1 cellular context compared by ENCODE assay signal in genomic region chr2:178193496-178193822, GRCh38.
TF ChIP-seq lines count a peak whose summit lies in the region.

No MANE protein-coding gene starts in this region.

TF ChIP-seq in HepG2, 621 proteins besides CTCF, POLR2A, EP300 and RAD21 (continued from another document and continues in another):
- TF ChIP-seq, protein P1, sequence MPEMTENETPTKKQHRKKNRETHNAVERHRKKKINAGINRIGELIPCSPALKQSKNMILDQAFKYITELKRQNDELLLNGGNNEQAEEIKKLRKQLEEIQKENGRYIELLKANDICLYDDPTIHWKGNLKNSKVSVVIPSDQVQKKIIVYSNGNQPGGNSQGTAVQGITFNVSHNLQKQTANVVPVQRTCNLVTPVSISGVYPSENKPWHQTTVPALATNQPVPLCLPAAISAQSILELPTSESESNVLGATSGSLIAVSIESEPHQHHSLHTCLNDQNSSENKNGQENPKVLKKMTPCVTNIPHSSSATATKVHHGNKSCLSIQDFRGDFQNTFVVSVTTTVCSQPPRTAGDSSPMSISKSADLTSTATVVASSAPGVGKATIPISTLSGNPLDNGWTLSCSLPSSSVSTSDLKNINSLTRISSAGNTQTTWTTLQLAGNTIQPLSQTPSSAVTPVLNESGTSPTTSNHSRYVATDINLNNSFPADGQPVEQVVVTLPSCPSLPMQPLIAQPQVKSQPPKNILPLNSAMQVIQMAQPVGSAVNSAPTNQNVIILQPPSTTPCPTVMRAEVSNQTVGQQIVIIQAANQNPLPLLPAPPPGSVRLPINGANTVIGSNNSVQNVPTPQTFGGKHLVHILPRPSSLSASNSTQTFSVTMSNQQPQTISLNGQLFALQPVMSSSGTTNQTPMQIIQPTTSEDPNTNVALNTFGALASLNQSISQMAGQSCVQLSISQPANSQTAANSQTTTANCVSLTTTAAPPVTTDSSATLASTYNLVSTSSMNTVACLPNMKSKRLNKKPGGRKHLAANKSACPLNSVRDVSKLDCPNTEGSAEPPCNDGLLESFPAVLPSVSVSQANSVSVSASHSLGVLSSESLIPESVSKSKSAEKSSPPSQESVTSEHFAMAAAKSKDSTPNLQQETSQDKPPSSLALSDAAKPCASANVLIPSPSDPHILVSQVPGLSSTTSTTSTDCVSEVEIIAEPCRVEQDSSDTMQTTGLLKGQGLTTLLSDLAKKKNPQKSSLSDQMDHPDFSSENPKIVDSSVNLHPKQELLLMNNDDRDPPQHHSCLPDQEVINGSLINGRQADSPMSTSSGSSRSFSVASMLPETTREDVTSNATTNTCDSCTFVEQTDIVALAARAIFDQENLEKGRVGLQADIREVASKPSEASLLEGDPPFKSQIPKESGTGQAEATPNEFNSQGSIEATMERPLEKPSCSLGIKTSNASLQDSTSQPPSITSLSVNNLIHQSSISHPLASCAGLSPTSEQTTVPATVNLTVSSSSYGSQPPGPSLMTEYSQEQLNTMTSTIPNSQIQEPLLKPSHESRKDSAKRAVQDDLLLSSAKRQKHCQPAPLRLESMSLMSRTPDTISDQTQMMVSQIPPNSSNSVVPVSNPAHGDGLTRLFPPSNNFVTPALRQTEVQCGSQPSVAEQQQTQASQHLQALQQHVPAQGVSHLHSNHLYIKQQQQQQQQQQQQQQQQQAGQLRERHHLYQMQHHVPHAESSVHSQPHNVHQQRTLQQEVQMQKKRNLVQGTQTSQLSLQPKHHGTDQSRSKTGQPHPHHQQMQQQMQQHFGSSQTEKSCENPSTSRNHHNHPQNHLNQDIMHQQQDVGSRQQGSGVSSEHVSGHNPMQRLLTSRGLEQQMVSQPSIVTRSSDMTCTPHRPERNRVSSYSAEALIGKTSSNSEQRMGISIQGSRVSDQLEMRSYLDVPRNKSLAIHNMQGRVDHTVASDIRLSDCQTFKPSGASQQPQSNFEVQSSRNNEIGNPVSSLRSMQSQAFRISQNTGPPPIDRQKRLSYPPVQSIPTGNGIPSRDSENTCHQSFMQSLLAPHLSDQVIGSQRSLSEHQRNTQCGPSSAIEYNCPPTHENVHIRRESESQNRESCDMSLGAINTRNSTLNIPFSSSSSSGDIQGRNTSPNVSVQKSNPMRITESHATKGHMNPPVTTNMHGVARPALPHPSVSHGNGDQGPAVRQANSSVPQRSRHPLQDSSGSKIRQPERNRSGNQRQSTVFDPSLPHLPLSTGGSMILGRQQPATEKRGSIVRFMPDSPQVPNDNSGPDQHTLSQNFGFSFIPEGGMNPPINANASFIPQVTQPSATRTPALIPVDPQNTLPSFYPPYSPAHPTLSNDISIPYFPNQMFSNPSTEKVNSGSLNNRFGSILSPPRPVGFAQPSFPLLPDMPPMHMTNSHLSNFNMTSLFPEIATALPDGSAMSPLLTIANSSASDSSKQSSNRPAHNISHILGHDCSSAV (CRISPR knock-in tag; IDR thresholded peaks at IDR 0.05; ENCODE audit: borderline replicate concordance) = no peak
- no peak for TF ChIP-seq HNRNPL (IDR thresholded peaks at IDR 0.05; ENCODE audit: low read depth, low read length)
- TF ChIP-seq LRRFIP1 (CRISPR knock-in tag; conservative IDR thresholded peaks at IDR 0.05) = no peak
- no peak for TF ChIP-seq TEAD2 (CRISPR knock-in tag; IDR thresholded peaks at IDR 0.05)
- TF ChIP-seq HMG20B (CRISPR knock-in tag; conservative IDR thresholded peaks at IDR 0.05) = peak; percentile 95
- TF ChIP-seq ELK4 (CRISPR knock-in tag; IDR thresholded peaks at IDR 0.05; ENCODE audit: borderline replicate concordance) = no peak
- TF ChIP-seq PCBP1 (IDR thresholded peaks at IDR 0.05; ENCODE audit: borderline replicate concordance, low read depth, low read length) = no peak
- no peak for TF ChIP-seq ARNTL (CRISPR knock-in tag; IDR thresholded peaks at IDR 0.05)
- TF ChIP-seq ZNF660 (CRISPR knock-in tag; IDR thresholded peaks at IDR 0.05; ENCODE audit: borderline replicate concordance, low read depth) = no peak
- TF ChIP-seq RFXANK (CRISPR knock-in tag; IDR thresholded peaks at IDR 0.05) = no peak
- peak; percentile 95 for TF ChIP-seq ZNF746 (CRISPR knock-in tag; IDR thresholded peaks at IDR 0.05)
- TF ChIP-seq RORA (CRISPR knock-in tag; IDR thresholded peaks at IDR 0.05) = no peak
- no peak for TF ChIP-seq HCFC1 (IDR thresholded peaks at IDR 0.05; ENCODE audit: low read depth, low read length)
- no peak for TF ChIP-seq ZNF550 (CRISPR knock-in tag; IDR thresholded peaks at IDR 0.05; ENCODE audit: borderline replicate concordance)
- TF ChIP-seq TSC22D2 (CRISPR knock-in tag; IDR thresholded peaks at IDR 0.05; ENCODE audit: borderline replicate concordance) = peak; percentile 24; the same call in 1 of the 2 replicates
- peak; percentile 78 for TF ChIP-seq MYPOP (CRISPR knock-in tag; IDR thresholded peaks at IDR 0.05)
- TF ChIP-seq NFE2L1 (CRISPR knock-in tag; IDR thresholded peaks at IDR 0.05; ENCODE audit: borderline replicate concordance) = no peak
- no peak for TF ChIP-seq ZNF253 (CRISPR knock-in tag; IDR thresholded peaks at IDR 0.05; ENCODE audit: borderline replicate concordance)
- peak; percentile 80 for TF ChIP-seq RXRB (CRISPR knock-in tag; IDR thresholded peaks at IDR 0.05; ENCODE audit: borderline replicate concordance)
- no peak; the same call in 1 of the 2 replicates for TF ChIP-seq ZFP90 (CRISPR knock-in tag; IDR thresholded peaks at IDR 0.05; ENCODE audit: borderline replicate concordance)
- 0 out of 2 replicates have a peak, but pooled peaks have one; percentile 9 for TF ChIP-seq ZNF451 (CRISPR knock-in tag; IDR thresholded peaks at IDR 0.05)
- no peak for TF ChIP-seq YY1 (IDR thresholded peaks at IDR 0.05; ENCODE audit: insufficient read depth, insufficient replicate concordance, low read depth, low read length)
- TF ChIP-seq REPIN1 (CRISPR knock-in tag; IDR thresholded peaks at IDR 0.05; ENCODE audit: borderline replicate concordance, low read depth) = peak; percentile 77; the same call in 1 of the 2 replicates
- no peak for TF ChIP-seq TFDP1 (CRISPR knock-in tag; IDR thresholded peaks at IDR 0.05; ENCODE audit: borderline replicate concordance)
- TF ChIP-seq MXD1 (CRISPR knock-in tag; IDR thresholded peaks at IDR 0.05) = no peak
- peak; percentile 74; the same call in 1 of the 2 replicates for TF ChIP-seq ZNF670 (CRISPR knock-in tag; IDR thresholded peaks at IDR 0.05; ENCODE audit: borderline replicate concordance)
- no peak for TF ChIP-seq PHF5A (CRISPR knock-in tag; IDR thresholded peaks at IDR 0.05; ENCODE audit: low read depth, unreplicated experiment)
- TF ChIP-seq ZBTB7B (CRISPR knock-in tag; IDR thresholded peaks at IDR 0.05) = no peak
- no peak for TF ChIP-seq SRY (CRISPR knock-in tag; IDR thresholded peaks at IDR 0.05)
- TF ChIP-seq CBX5 (CRISPR knock-in tag; IDR thresholded peaks at IDR 0.05; ENCODE audit: borderline replicate concordance) = no peak
- TF ChIP-seq, protein P2, sequence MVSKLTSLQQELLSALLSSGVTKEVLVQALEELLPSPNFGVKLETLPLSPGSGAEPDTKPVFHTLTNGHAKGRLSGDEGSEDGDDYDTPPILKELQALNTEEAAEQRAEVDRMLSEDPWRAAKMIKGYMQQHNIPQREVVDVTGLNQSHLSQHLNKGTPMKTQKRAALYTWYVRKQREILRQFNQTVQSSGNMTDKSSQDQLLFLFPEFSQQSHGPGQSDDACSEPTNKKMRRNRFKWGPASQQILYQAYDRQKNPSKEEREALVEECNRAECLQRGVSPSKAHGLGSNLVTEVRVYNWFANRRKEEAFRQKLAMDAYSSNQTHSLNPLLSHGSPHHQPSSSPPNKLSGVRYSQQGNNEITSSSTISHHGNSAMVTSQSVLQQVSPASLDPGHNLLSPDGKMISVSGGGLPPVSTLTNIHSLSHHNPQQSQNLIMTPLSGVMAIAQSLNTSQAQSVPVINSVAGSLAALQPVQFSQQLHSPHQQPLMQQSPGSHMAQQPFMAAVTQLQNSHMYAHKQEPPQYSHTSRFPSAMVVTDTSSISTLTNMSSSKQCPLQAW (CRISPR knock-in tag; IDR thresholded peaks at IDR 0.05) = peak; percentile 77
- no peak for TF ChIP-seq ZNF12 (CRISPR knock-in tag; IDR thresholded peaks at IDR 0.05)
- TF ChIP-seq ZNF7 (CRISPR knock-in tag; IDR thresholded peaks at IDR 0.05) = no peak
- TF ChIP-seq AFF4 (CRISPR knock-in tag; IDR thresholded peaks at IDR 0.05) = no peak
- TF ChIP-seq ZEB1 (IDR thresholded peaks at IDR 0.05; ENCODE audit: insufficient replicate concordance, low read depth) = no peak
- TF ChIP-seq MXI1 (IDR thresholded peaks at IDR 0.05; ENCODE audit: borderline replicate concordance, low read depth, low read length) = no peak
- TF ChIP-seq ZNF430 (CRISPR knock-in tag; IDR thresholded peaks at IDR 0.05) = 0 out of 2 replicates have a peak, but pooled peaks have one; percentile 59
- no peak for TF ChIP-seq U2AF2 (IDR thresholded peaks at IDR 0.05; ENCODE audit: low read depth, low read length)
- TF ChIP-seq CREB1 (IDR thresholded peaks at IDR 0.05) = peak; percentile 25; the same call in 1 of the 2 replicates
- TF ChIP-seq CREB1 (CRISPR knock-in tag; IDR thresholded peaks at IDR 0.05) = peak; percentile 70; the same call in 1 of the 2 replicates
- TF ChIP-seq YEATS2 (CRISPR knock-in tag; IDR thresholded peaks at IDR 0.05; ENCODE audit: borderline replicate concordance) = no peak; the same call in 1 of the 2 replicates
